Comparison of ENCODE assay signal across 27 cellular contexts in genomic region chr3:21694506-21694905, GRCh38. TPM values are rescaled to one million over a fixed set of nuclear protein-coding genes. Genes with fewer than 3 reads are reported as not detected.
"Had no signal": no experiment of that assay in that cellular context is flagged by ENCODE, and none has a peak within 500 bp of the region (broad histone marks: within the 10 kb centered on the region; RNA-seq: fewer than 3 reads in every experiment).

No MANE protein-coding gene starts in this region.

- H3K79me2 ChIP-seq: parathyroid adenoma had no signal

- H3K27me3 ChIP-seq: colonic mucosa, heart right ventricle, left lung, neural progenitor cell, spleen, suprapubic skin, transverse colon, upper lobe of right lung, uterus had no signal

- H3K4me1 ChIP-seq: colonic mucosa, heart right ventricle, left lung, neural progenitor cell, parathyroid adenoma, spleen, suprapubic skin, transverse colon, upper lobe of right lung, uterus had no signal

- DNase-seq: colonic mucosa; effector CD8-positive, alpha-beta T cell; endodermal cell; foreskin melanocyte; glutamatergic neuron; heart right ventricle; hippocampal formation; left cardiac atrium; left lung; mesendoderm; midbrain; naive thymus-derived CD4-positive, alpha-beta T cell; right cardiac atrium; spleen; stimulated activated CD4-positive, alpha-beta T cell treated with anti-CD3 and anti-CD28 coated beads, Interleukin-2, amount 100 ng/mL, for 48 hours; stimulated activated naive B cell treated with anti-CD40 and anti-IgM and Interleukin-4, amounts not matched to agents 10 μg/mL and 1 μg/mL and 100 μg/mL, for 72 hours; stimulated activated naive CD8-positive, alpha-beta T cell treated with anti-CD3 and anti-CD28 coated beads, Interleukin-15, amount 100 ng/mL, for 72 hours; transverse colon; upper lobe of right lung; uterus had no signal

- H3K9me3 ChIP-seq: colonic mucosa, left lung, suprapubic skin, transverse colon, upper lobe of right lung, uterus had no signal

- H3K4me2 ChIP-seq: neural progenitor cell had no signal

- H3K9ac ChIP-seq: neural progenitor cell, parathyroid adenoma had no signal

- H3K4me3 ChIP-seq: colonic mucosa, heart right ventricle, left lung, neural progenitor cell, skin epidermis, spleen, suprapubic skin, transverse colon, upper lobe of right lung, uterus had no signal

- H3K27ac ChIP-seq: colonic mucosa, epithelial cell of prostate, heart right ventricle, left lung, neural progenitor cell, parathyroid adenoma, skin epidermis, spleen, suprapubic skin, transverse colon, upper lobe of right lung, uterus had no signal

- ATAC-seq: esophagus mucosa; heart right ventricle; left cardiac atrium; left lung; naive thymus-derived CD4-positive, alpha-beta T cell; right cardiac atrium; stimulated activated naive B cell treated with anti-CD40 and anti-IgM and Interleukin-4, amounts not matched to agents 10 μg/mL and 1 μg/mL and 100 μg/mL, for 72 hours; stimulated activated naive CD8-positive, alpha-beta T cell treated with anti-CD3 and anti-CD28 coated beads, Interleukin-15, amount 100 ng/mL, for 72 hours; upper lobe of right lung had no signal

- H2AFZ ChIP-seq: neural progenitor cell, parathyroid adenoma had no signal

- H3K36me3 ChIP-seq: colonic mucosa, heart right ventricle, left lung, neural progenitor cell, spleen, suprapubic skin, transverse colon, upper lobe of right lung, uterus had no signal

RNA-seq across cellular contexts. Expression of gene ZNF385D, which starts 56.5 kb away (rescaled TPM):
- total RNA-seq: kidney epithelial cell had no signal
- polyA plus RNA-seq: naive thymus-derived CD4-positive, alpha-beta T cell had no signal
